8 cellular contexts compared by ENCODE assay signal in the genomic region with DNA sequence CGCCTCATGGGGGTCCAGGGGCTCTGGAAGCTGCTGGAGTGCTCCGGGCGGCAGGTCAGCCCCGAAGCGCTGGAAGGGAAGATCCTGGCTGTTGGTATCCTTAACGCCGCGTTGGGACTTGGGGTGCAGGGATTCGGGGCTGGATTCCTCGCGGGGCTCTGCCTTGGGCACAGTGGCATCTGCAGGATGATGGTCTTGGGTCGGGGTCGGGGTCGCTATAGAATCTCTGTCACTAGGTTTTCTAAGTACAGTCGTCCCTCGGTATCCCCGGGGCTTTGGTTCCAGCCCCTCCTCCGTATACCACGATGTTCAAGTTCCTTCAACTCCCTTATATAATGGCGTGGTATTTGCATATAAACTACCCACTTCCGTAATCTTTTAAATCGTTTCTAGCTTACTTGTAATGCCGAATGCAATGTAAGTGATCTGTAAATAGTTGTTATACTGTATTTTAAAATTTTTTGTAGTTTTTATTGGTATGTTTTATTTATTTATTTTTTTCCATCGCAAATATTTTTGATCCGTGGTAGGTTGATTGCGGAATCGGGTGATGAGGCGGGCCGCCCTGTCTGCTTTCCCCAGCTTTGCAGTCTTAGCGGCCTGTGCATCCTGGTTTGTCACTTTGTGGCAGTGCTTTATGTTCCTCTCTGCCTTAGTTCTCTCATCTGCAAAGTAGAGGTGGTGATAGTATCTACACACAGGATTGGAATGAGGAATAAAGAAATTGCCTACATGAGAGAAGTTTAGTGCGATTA. TPM values are rescaled to one million over a fixed set of nuclear protein-coding genes. Genes with fewer than 3 reads are reported as not detected.
A peak's percentile ranks its signal among the peaks of the same experiment; 100 is the strongest.
DNase-seq lines count a peak whose midpoint lies in the region; ATAC-seq and TF ChIP-seq lines count a peak whose summit lies in the region.

No MANE protein-coding gene starts in this region.

- H3K4me1 ChIP-seq in A673 (ENCODE audit: insufficient read depth, low read length, poor library complexity, severe bottlenecking): peaks cover 9% of the 10 kb centered on the region
- H3K4me1 ChIP-seq in endodermal cell (ENCODE audit: control insufficient read depth, insufficient read depth, low read length): no peaks in the 10 kb centered on the region

- peaks cover 35% of the 10 kb centered on the region for H3K4me1 Mint-ChIP-seq in activated CD4-positive, alpha-beta memory T cell treated with anti-CD3 and anti-CD28 coated beads for 36 hours (ENCODE audit: low read depth)
- peaks cover 16% of the 10 kb centered on the region for H3K4me1 Mint-ChIP-seq in endodermal cell
- peaks cover 33% of the 10 kb centered on the region for H3K4me1 Mint-ChIP-seq in stimulated activated naive CD8-positive, alpha-beta T cell treated with anti-CD3 and anti-CD28 coated beads, Interleukin-15, amount 100 ng/mL, for 72 hours

- ATAC-seq in GM18519 (IDR thresholded peaks at IDR 0.05; ENCODE audit: low FRiP score, unreplicated experiment) (peak; percentile 33), HG03025 (IDR thresholded peaks at IDR 0.05; ENCODE audit: low FRiP score, unreplicated experiment) (peak; percentile 36)
- peak; percentile 54 for ATAC-seq in stimulated activated naive CD8-positive, alpha-beta T cell treated with anti-CD3 and anti-CD28 coated beads, Interleukin-15, amount 100 ng/mL, for 72 hours

- H3K27me3 ChIP-seq in A673 (replicated peaks; ENCODE audit: insufficient read depth, low read depth, low read length, poor library complexity) (no peaks in the 10 kb centered on the region), endodermal cell (ENCODE audit: control insufficient read depth, insufficient read depth, low read length, poor library complexity, severe bottlenecking) (no peaks in the 10 kb centered on the region)

- H3K36me3 Mint-ChIP-seq in activated CD4-positive, alpha-beta memory T cell treated with anti-CD3 and anti-CD28 coated beads for 36 hours: peaks cover 5% of the 10 kb centered on the region
- no peaks in the 10 kb centered on the region for H3K36me3 Mint-ChIP-seq in endodermal cell (ENCODE audit: low read depth)

- peak overlapping the region; percentile 92 for H3K4me3 Mint-ChIP-seq in activated CD4-positive, alpha-beta memory T cell treated with anti-CD3 and anti-CD28 coated beads for 36 hours
- H3K4me3 Mint-ChIP-seq in endodermal cell: peak overlapping the region; percentile 95
- peak overlapping the region; percentile 94 to 97 for H3K4me3 Mint-ChIP-seq in stimulated activated naive CD8-positive, alpha-beta T cell treated with anti-CD3 and anti-CD28 coated beads, Interleukin-15, amount 100 ng/mL, for 72 hours

- peak overlapping the region; percentile 89 for H3K4me3 ChIP-seq in A673 (ENCODE audit: low read depth, low read length, poor library complexity, severe bottlenecking)
- peak overlapping the region; percentile 94 for H3K4me3 ChIP-seq in endodermal cell (ENCODE audit: low read length)

- intact Hi-C loops in A673 (cut with micrococcal nuclease; ENCODE audit: unreplicated experiment): loop anchor here (1.0 to 5.0 kb wide), 5 partner anchors 47 to 254 kb away; partner anchors contain the start of genes BIVM and TEX30
- intact Hi-C loops in activated CD4-positive, alpha-beta memory T cell treated with anti-CD3 and anti-CD28 coated beads for 36 hours (cut with micrococcal nuclease): loop anchor here (1.0 to 5.0 kb wide), 5 partner anchors 26 to 266 kb away; no protein-coding TSS in a partner anchor

- H3K9me3 Mint-ChIP-seq in activated CD4-positive, alpha-beta memory T cell treated with anti-CD3 and anti-CD28 coated beads for 36 hours: no peaks in the 10 kb centered on the region
- H3K9me3 Mint-ChIP-seq in endodermal cell: no peaks in the 10 kb centered on the region
- no peaks in the 10 kb centered on the region for H3K9me3 Mint-ChIP-seq in stimulated activated naive CD8-positive, alpha-beta T cell treated with anti-CD3 and anti-CD28 coated beads, Interleukin-15, amount 100 ng/mL, for 72 hours

- peaks cover 1% of the 10 kb centered on the region for H3K27me3 Mint-ChIP-seq in activated CD4-positive, alpha-beta memory T cell treated with anti-CD3 and anti-CD28 coated beads for 36 hours
- H3K27me3 Mint-ChIP-seq in endodermal cell (ENCODE audit: insufficient read depth): no peaks in the 10 kb centered on the region
- H3K27me3 Mint-ChIP-seq in stimulated activated naive CD8-positive, alpha-beta T cell treated with anti-CD3 and anti-CD28 coated beads, Interleukin-15, amount 100 ng/mL, for 72 hours: no peaks in the 10 kb centered on the region

- TF ChIP-seq CTCF in A673 (conservative IDR thresholded peaks at IDR 0.05; ENCODE audit: low read depth, low read length) (no peak), endodermal cell (conservative IDR thresholded peaks at IDR 0.05) (no peak)

- DNase-seq in A673 (ENCODE audit: low spot score) (peak; percentile 66), NCI-H2227 treated with DMSO at 0.1 percent for 48 hours (lab: John Stamatoyannopoulos, UW) (peak; percentile 5), endodermal cell (peak; percentile 53), midbrain (lab: John Stamatoyannopoulos, UW) (peak; percentile 35)
- peak; percentile 67 for DNase-seq in activated CD4-positive, alpha-beta memory T cell treated with anti-CD3 and anti-CD28 coated beads for 36 hours
- peak; percentile 28 to 50 for DNase-seq in stimulated activated naive CD8-positive, alpha-beta T cell treated with anti-CD3 and anti-CD28 coated beads, Interleukin-15, amount 100 ng/mL, for 72 hours

- H3K9me3 ChIP-seq in A673 (ENCODE audit: low read depth, low read length, poor library complexity, severe bottlenecking) (no peaks in the 10 kb centered on the region), endodermal cell (ENCODE audit: control insufficient read depth, low read length) (no peaks in the 10 kb centered on the region)

- POLR2A ChIA-PET in A673 (lab: Charles Lee; ENCODE audit: low non-redundant PET): interaction anchor here (0.5 to 0.7 kb wide), 2 partner anchors 19 to 255 kb away, joined by 3 to 5 read pairs; no protein-coding TSS in a partner anchor
- POLR2A ChIA-PET in activated CD4-positive, alpha-beta memory T cell treated with anti-CD3 and anti-CD28 coated beads for 36 hours (lab: Charles Lee): interaction anchor here (0.8 to 3.2 kb wide), 7 partner anchors 16 to 263 kb away, joined by 3 to 43 read pairs (median 10); partner anchors contain the start of genes BIVM, POGLUT2, TEX30 and TPP2

- H3K27ac ChIP-seq in A673 (ENCODE audit: low read depth, low read length, poor library complexity, severe bottlenecking): peak overlapping the region; percentile 92
- H3K27ac ChIP-seq in endodermal cell (ENCODE audit: low read depth, low read length): peak overlapping the region; percentile 94

- H3K9ac ChIP-seq in endodermal cell (ENCODE audit: extremely low read depth, low read length, poor library complexity, severe bottlenecking): peak overlapping the region; percentile 79

- no peaks in the 10 kb centered on the region for H3K36me3 ChIP-seq in A673 (ENCODE audit: insufficient read depth, low read length, poor library complexity, severe bottlenecking)
- H3K36me3 ChIP-seq in endodermal cell (ENCODE audit: control insufficient read depth, insufficient read depth, low read length): no peaks in the 10 kb centered on the region

- no TSS peak for BruUV-seq in A673 (replicated peaks; lab: Mats Ljungman, UMichigan)

- WGBS in endodermal cell (ENCODE audit: insufficient coverage in 1 of 2, insufficient read length in 1 of 2), 2 experiments: 1 to 5% methylated on average over 16 to 30 of the region's 31 CpGs

- H3K27ac Mint-ChIP-seq in activated CD4-positive, alpha-beta memory T cell treated with anti-CD3 and anti-CD28 coated beads for 36 hours: peak overlapping the region; percentile 95
- peak overlapping the region; percentile 98 for H3K27ac Mint-ChIP-seq in endodermal cell
- peak overlapping the region; percentile 94 to 98 for H3K27ac Mint-ChIP-seq in stimulated activated naive CD8-positive, alpha-beta T cell treated with anti-CD3 and anti-CD28 coated beads, Interleukin-15, amount 100 ng/mL, for 72 hours

- CTCF ChIA-PET in A673 (lab: Charles Lee): interaction anchor here (1.1 to 1.3 kb wide), 2 partner anchors 47 to 122 kb away, joined by 3 to 6 read pairs; partner anchors contain the start of genes BIVM and POGLUT2
- CTCF ChIA-PET in activated CD4-positive, alpha-beta memory T cell treated with anti-CD3 and anti-CD28 coated beads for 36 hours (lab: Charles Lee): interaction anchor here (0.7 to 4.4 kb wide), 13 partner anchors 9 to 267 kb away, joined by 3 to 24 read pairs (median 6); partner anchors contain the start of genes TEX30 and TPP2

RNA-seq across cellular contexts. Expression of gene ERCC5, which starts 0.6 kb away (rescaled TPM):
- total RNA-seq in A673 (2021): 36.2 and 37.6 TPM in 2 replicates
- 10 to 100 TPM; 53.6 to 63.5 TPM for total RNA-seq in activated CD4-positive, alpha-beta memory T cell treated with anti-CD3 and anti-CD28 coated beads for 36 hours
- 10 to 100 TPM; 22.4 to 26.7 TPM for total RNA-seq in endodermal cell
- 36.3 TPM for polyA plus RNA-seq in endodermal cell (2013, experiment 1 of 2)
- polyA plus RNA-seq in endodermal cell (2013, experiment 2 of 2): 42.0 TPM

RNA-seq across cellular contexts. Expression of gene BIVM, which starts 47.5 kb away (rescaled TPM):
- total RNA-seq in A673 (2021) (19.5 and 21.9 TPM in 2 replicates), endodermal cell (10 to 100 TPM; 14.7 to 15.0 TPM)
- 10 to 100 TPM; 13.3 to 15.7 TPM for total RNA-seq in activated CD4-positive, alpha-beta memory T cell treated with anti-CD3 and anti-CD28 coated beads for 36 hours
- polyA plus RNA-seq in endodermal cell (2013, experiment 1 of 2): 14.8 TPM
- polyA plus RNA-seq in endodermal cell (2013, experiment 2 of 2): 13.7 TPM

RNA-seq across cellular contexts. Expression of gene POGLUT2, which starts 47.7 kb away (rescaled TPM):
- total RNA-seq in A673 (2021) (10.8 and 12.0 TPM in 2 replicates), endodermal cell (10 to 100 TPM; 16.0 to 18.1 TPM)
- total RNA-seq in activated CD4-positive, alpha-beta memory T cell treated with anti-CD3 and anti-CD28 coated beads for 36 hours: 1 to 10 TPM; 4.4 to 4.9 TPM
- 28.0 TPM for polyA plus RNA-seq in endodermal cell (2013, experiment 1 of 2)
- polyA plus RNA-seq in endodermal cell (2013, experiment 2 of 2): 26.5 TPM

Comparison
In these comparisons a context has a peak if more than half of its experiments do, and no peak if none do; other contexts are left out.
1. Peak in every context shown above with its lines: DNase-seq, ATAC-seq, H3K4me3 ChIP-seq and H3K27ac ChIP-seq.
2. DNase-seq: peak in every context shown above with its lines; median percentile 67 in activated CD4-positive, alpha-beta memory T cell treated with anti-CD3 and anti-CD28 coated beads for 36 hours; 66 in A673; 53 in endodermal cell; 39 in stimulated activated naive CD8-positive, alpha-beta T cell treated with anti-CD3 and anti-CD28 coated beads, Interleukin-15, amount 100 ng/mL, for 72 hours; 35 in midbrain; 5 in NCI-H2227 treated with DMSO at 0.1 percent for 48 hours.